In genomic region chr2:27250652-27251379, GRCh38 we compare ENCODE assay signal across 1 cellular context.
TF ChIP-seq lines count a peak whose summit lies in the region.

No MANE protein-coding gene starts in this region.

TF ChIP-seq in IMR-90, 13 proteins besides CTCF, POLR2A, EP300 and RAD21:
- TF ChIP-seq NFE2L2 (IDR thresholded peaks at IDR 0.05; ENCODE audit: low read depth, low read length) (no peak), ELK1 (IDR thresholded peaks at IDR 0.05; ENCODE audit: borderline replicate concordance, low read depth, low read length) (no peak), MAFK (IDR thresholded peaks at IDR 0.05; ENCODE audit: low read depth, low read length) (no peak), CHD1 (IDR thresholded peaks at IDR 0.05; ENCODE audit: low read depth, low read length) (no peak), MAZ (IDR thresholded peaks at IDR 0.05; ENCODE audit: borderline replicate concordance, low read depth, low read length) (no peak), MXI1 (IDR thresholded peaks at IDR 0.05; ENCODE audit: borderline replicate concordance, low read depth, low read length) (no peak), RFX5 (IDR thresholded peaks at IDR 0.05; ENCODE audit: low read depth, low read length) (no peak), USF2 (IDR thresholded peaks at IDR 0.05; ENCODE audit: low read depth, low read length) (no peak), SMC3 (IDR thresholded peaks at IDR 0.05; ENCODE audit: low read depth, low read length) (no peak), CEBPB (IDR thresholded peaks at IDR 0.05; ENCODE audit: low read depth, low read length) (no peak), RCOR1 (IDR thresholded peaks at IDR 0.05; ENCODE audit: insufficient replicate concordance, low read length) (no peak), BHLHE40 (IDR thresholded peaks at IDR 0.05; ENCODE audit: low read depth, low read length) (no peak), FOS (IDR thresholded peaks at IDR 0.05; ENCODE audit: low read depth, low read length) (no peak)
TF ChIP-seq in IMR-90: peak in this region for 0.
